In genomic region chr1:18919174-18919905, GRCh38 we compare ENCODE assay signal across 16 cellular contexts. TPM values are rescaled to one million over a fixed set of nuclear protein-coding genes. Genes with fewer than 3 reads are reported as not detected.
"Had no signal": no experiment of that assay in that cellular context is flagged by ENCODE, and none has a peak within 500 bp of the region (broad histone marks: within the 10 kb centered on the region; RNA-seq: fewer than 3 reads in every experiment).

No MANE protein-coding gene starts in this region.

- H3K4me3 ChIP-seq: pancreas, sigmoid colon, spleen, thyroid gland had no signal

- H3K27me3 ChIP-seq: foreskin keratinocyte, pancreas, sigmoid colon, spleen, thyroid gland had no signal

- H3K27ac ChIP-seq: foreskin keratinocyte, pancreas, spleen, thyroid gland had no signal

- ATAC-seq: foreskin keratinocyte, pancreas had no signal

- DNase-seq: activated CD4-positive, alpha-beta T cell treated with anti-CD3 and anti-CD28 coated beads for 1 hour; activated CD4-positive, alpha-beta T cell treated with anti-CD3 and anti-CD28 coated beads, Interleukin-2, amount 50 U/mL, for 4 hours; activated effector memory CD4-positive, alpha-beta T cell treated with Interleukin-2 at 50 U/mL for 16 hours; activated naive CD4-positive, alpha-beta T cell treated with anti-CD3 and anti-CD28 coated beads, Interleukin-2, amount 50 U/mL, for 16 hours; effector CD8-positive, alpha-beta T cell; foreskin keratinocyte; kidney glomerular epithelial cell; pancreas; sigmoid colon; spleen; T-helper 9 cell; thyroid gland had no signal

- H3K36me3 ChIP-seq: thyroid gland had no signal

- FAIRE-seq: pancreas, urothelium cell line had no signal

RNA-seq across cellular contexts. Expression of gene TAS1R2, which starts 59.9 kb away (rescaled TPM):
- polyA plus RNA-seq: adipose tissue, foreskin keratinocyte, liver, neural cell, pancreas, sigmoid colon, spleen had no signal
